9 cellular contexts compared by ENCODE assay signal in the genomic region with DNA sequence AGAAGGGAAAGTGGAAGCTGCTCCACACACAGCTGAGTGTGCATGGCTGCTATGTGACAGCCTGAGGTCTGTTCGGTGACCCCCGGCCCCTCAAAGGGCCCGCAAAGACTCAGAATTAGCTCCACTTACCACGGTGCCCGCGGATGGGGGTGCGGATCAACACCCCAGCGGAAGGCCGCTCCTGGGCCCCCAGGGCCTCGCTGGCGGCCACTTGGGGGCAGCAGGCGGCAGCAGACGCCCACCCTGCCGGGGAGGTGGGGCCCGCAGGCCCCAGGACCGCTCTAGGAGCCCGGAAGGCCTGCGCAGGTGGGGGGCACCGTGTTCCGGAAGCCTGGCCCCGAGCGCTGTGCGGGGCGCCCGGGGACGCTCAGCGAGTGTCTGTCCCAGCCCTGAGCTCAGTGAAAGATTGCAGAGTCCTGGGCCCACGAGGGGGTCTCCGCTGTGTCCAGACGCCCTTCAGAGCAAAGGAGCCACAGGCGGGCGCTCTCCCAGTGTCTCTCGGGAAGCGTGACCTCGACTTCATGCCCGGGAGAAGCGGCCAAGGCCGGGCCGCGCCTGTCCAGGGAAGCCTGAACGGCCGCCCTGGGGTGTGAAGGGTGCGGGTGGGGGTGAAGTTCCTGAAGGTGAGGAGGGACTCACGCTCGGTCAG.
DNase-seq lines count a peak whose midpoint lies in the region; ATAC-seq and TF ChIP-seq lines count a peak whose summit lies in the region.
"Had no signal": no experiment of that assay in that cellular context is flagged by ENCODE, and none has a peak within 500 bp of the region (broad histone marks: within the 10 kb centered on the region; RNA-seq: fewer than 3 reads in every experiment).

No MANE protein-coding gene starts in this region.

- H3K4me1 Mint-ChIP-seq in activated naive CD8-positive, alpha-beta T cell treated with anti-CD3 and anti-CD28 coated beads, Interleukin-2, amount 10 ng/mL, durations not matched to agents 7 days and 5 days, result peaks cover 5% of the 10 kb centered on the region

- no peaks in the 10 kb centered on the region for H4K20me1 ChIP-seq in PC-9 (ENCODE audit: insufficient read depth)

- H3K79me2 ChIP-seq in PC-9 (ENCODE audit: low read depth), result no peaks in the 10 kb centered on the region

- H3K4me1 ChIP-seq in PC-9 (replicated peaks; ENCODE audit: insufficient read depth), result peaks cover 31% of the 10 kb centered on the region

- peak overlapping the region; percentile 73 for H3K27ac Mint-ChIP-seq in activated naive CD8-positive, alpha-beta T cell treated with anti-CD3 and anti-CD28 coated beads, Interleukin-2, amount 10 ng/mL, durations not matched to agents 7 days and 5 days

- POLR2A ChIA-PET in activated naive CD8-positive, alpha-beta T cell treated with anti-CD3 and anti-CD28 coated beads, Interleukin-2, amount 10 ng/mL, durations not matched to agents 7 days and 5 days (lab: Charles Lee), result interaction anchor here (1.0 kb wide), 2 partner anchors 119 to 493 kb away, joined by 3 read pairs; a partner anchor contains a TSS
- POLR2A ChIA-PET in PC-9 (lab: Charles Lee; ENCODE audit: unreplicated experiment), result no interaction called here

- CTCF ChIA-PET in PC-9 (lab: Charles Lee), result no interaction called here

- no peak overlapping the region for H3K4me3 ChIP-seq in PC-9

- H3F3A ChIP-seq in PC-9 (ENCODE audit: insufficient read depth, low read depth), result peaks cover 32% of the 10 kb centered on the region

- peak; percentile 98 for ATAC-seq in activated naive CD8-positive, alpha-beta T cell treated with anti-CD3 and anti-CD28 coated beads, Interleukin-2, amount 10 ng/mL, durations not matched to agents 7 days and 5 days (ENCODE audit: low read depth)
- no peak for ATAC-seq in HG02678 (IDR thresholded peaks at IDR 0.05; ENCODE audit: unreplicated experiment)

- no peaks in the 10 kb centered on the region for H3K9me3 ChIP-seq in PC-9 (ENCODE audit: insufficient read depth, low read depth)
- H3K9me3 ChIP-seq: transverse colon had no signal

- H3K9me2 ChIP-seq in PC-9 (ENCODE audit: insufficient read depth), result no peaks in the 10 kb centered on the region

- DNase-seq in GM20000 (ENCODE audit: low spot score), result peak; percentile 34
- peak; percentile 70 for DNase-seq in activated naive CD8-positive, alpha-beta T cell treated with anti-CD3 and anti-CD28 coated beads, Interleukin-2, amount 10 ng/mL, durations not matched to agents 7 days and 5 days
- DNase-seq in iPS-NIHi7 (ENCODE audit: extremely low spot score), result peak; percentile 88
- peak; percentile 2 to 13 for DNase-seq in stimulated activated CD8-positive, alpha-beta memory T cell treated with anti-CD3 and anti-CD28 coated beads, Interleukin-2, amount 100 ng/mL, for 1 hour (ENCODE audit: low read depth in 2 of 2)
- DNase-seq in HuH-7 (ENCODE audit: low spot score), result no peak
- no peak for DNase-seq in PC-9
- DNase-seq in H4 (ENCODE audit: low spot score), result no peak
- DNase-seq: transverse colon had no signal

- peak overlapping the region; percentile 76 for H3K4me3 Mint-ChIP-seq in activated naive CD8-positive, alpha-beta T cell treated with anti-CD3 and anti-CD28 coated beads, Interleukin-2, amount 10 ng/mL, durations not matched to agents 7 days and 5 days

- TF ChIP-seq CTCF in GM20000 (IDR thresholded peaks at IDR 0.05; ENCODE audit: extremely low read depth, missing control alignments) (no peak), PC-9 (conservative IDR thresholded peaks at IDR 0.05) (no peak)

- BruUV-seq in PC-9 (replicated peaks; lab: Mats Ljungman, UMichigan), result no TSS peak

- peaks cover 2% of the 10 kb centered on the region for H3K27me3 Mint-ChIP-seq in activated naive CD8-positive, alpha-beta T cell treated with anti-CD3 and anti-CD28 coated beads, Interleukin-2, amount 10 ng/mL, durations not matched to agents 7 days and 5 days

- intact Hi-C loops in PC-9 (cut with micrococcal nuclease; ENCODE audit: unreplicated experiment), result no loop called here

- H3K9me3 Mint-ChIP-seq in activated naive CD8-positive, alpha-beta T cell treated with anti-CD3 and anti-CD28 coated beads, Interleukin-2, amount 10 ng/mL, durations not matched to agents 7 days and 5 days, result no peaks in the 10 kb centered on the region

- H3K27me3 ChIP-seq in PC-9 (ENCODE audit: insufficient read depth, low read depth), result no peaks in the 10 kb centered on the region
- H3K27me3 ChIP-seq: transverse colon had no signal

- H3K36me3 Mint-ChIP-seq in activated naive CD8-positive, alpha-beta T cell treated with anti-CD3 and anti-CD28 coated beads, Interleukin-2, amount 10 ng/mL, durations not matched to agents 7 days and 5 days, result no peaks in the 10 kb centered on the region

- H2AFZ ChIP-seq in PC-9, result no peak overlapping the region

- H3K27ac ChIP-seq in PC-9, result no peak overlapping the region
- H3K27ac ChIP-seq: transverse colon had no signal

- no peak overlapping the region for H3K4me2 ChIP-seq in PC-9

- H3K36me3 ChIP-seq in PC-9 (ENCODE audit: low read depth), result no peaks in the 10 kb centered on the region
- H3K36me3 ChIP-seq: transverse colon had no signal

Comparison
In these comparisons a context has a peak if more than half of its experiments do, and no peak if none do; other contexts are left out.
1. DNase-seq: peak in GM20000 (single experiment), activated naive CD8-positive, alpha-beta T cell treated with anti-CD3 and anti-CD28 coated beads, Interleukin-2, amount 10 ng/mL, durations not matched to agents 7 days and 5 days (single experiment), iPS-NIHi7 (single experiment) and stimulated activated CD8-positive, alpha-beta memory T cell treated with anti-CD3 and anti-CD28 coated beads, Interleukin-2, amount 100 ng/mL, for 1 hour (2 of 2); none in HuH-7 (single experiment), PC-9 (0 of 2) and H4 (single experiment).